ENCODE assay signal across 9 cellular contexts in genomic region chr12:118356809-118357326, GRCh38. TPM values are rescaled to one million over a fixed set of nuclear protein-coding genes. Genes with fewer than 3 reads are reported as not detected.
DNase-seq lines count a peak whose midpoint lies in the region; ATAC-seq, FAIRE-seq and TF ChIP-seq lines count a peak whose summit lies in the region.
"Had no signal": no experiment of that assay in that cellular context is flagged by ENCODE, and none has a peak within 500 bp of the region (broad histone marks: within the 10 kb centered on the region; RNA-seq: fewer than 3 reads in every experiment).

No MANE protein-coding gene starts in this region.

- H3K36me3 Mint-ChIP-seq in progenitor cell of endocrine pancreas (ENCODE audit: insufficient read depth) = peaks cover 3% of the 10 kb centered on the region

- peaks cover 8% of the 10 kb centered on the region for H3K4me1 Mint-ChIP-seq in progenitor cell of endocrine pancreas (ENCODE audit: low read depth)

- H3K9me3 ChIP-seq in esophagus muscularis mucosa (no peaks in the 10 kb centered on the region), sigmoid colon (no peaks in the 10 kb centered on the region)

- peaks cover 11 to 23% (median 20%) of the 10 kb centered on the region in 4 donors for H3K4me1 ChIP-seq in esophagus muscularis mucosa
- peaks cover 0 to 30% (median 17%) of the 10 kb centered on the region in 4 donors for H3K4me1 ChIP-seq in sigmoid colon

- H3K9me3 Mint-ChIP-seq in progenitor cell of endocrine pancreas (ENCODE audit: low read depth) = peaks cover 4% of the 10 kb centered on the region

- H3K27ac Mint-ChIP-seq in progenitor cell of endocrine pancreas = no peak overlapping the region

- H3K27me3 ChIP-seq in esophagus muscularis mucosa (no peaks in the 10 kb centered on the region), sigmoid colon (no peaks in the 10 kb centered on the region)

- ATAC-seq in HG02840 (IDR thresholded peaks at IDR 0.05; ENCODE audit: low FRiP score, unreplicated experiment) = no peak

- no peak for TF ChIP-seq CTCF in esophagus muscularis mucosa (IDR thresholded peaks at IDR 0.05)
- no peak for TF ChIP-seq CTCF in sigmoid colon (IDR thresholded peaks at IDR 0.05)
- TF ChIP-seq CTCF in progenitor cell of endocrine pancreas (IDR thresholded peaks at IDR 0.05; ENCODE audit: unreplicated experiment) = no peak

- intact Hi-C loops in esophagus muscularis mucosa (cut with DNase I) = no loop called here
- intact Hi-C loops in sigmoid colon (cut with DNase I) = no loop called here

- no peaks in the 10 kb centered on the region for H3K36me3 ChIP-seq in esophagus muscularis mucosa
- no peaks in the 10 kb centered on the region for H3K36me3 ChIP-seq in sigmoid colon

- peak; percentile 11 for DNase-seq in activated naive CD4-positive, alpha-beta T cell treated with Interleukin-2 at 50 U/mL for 16 hours
- DNase-seq in activated naive CD4-positive, alpha-beta T cell (lab: John Stamatoyannopoulos, UW) = no peak
- peak; percentile 40 for DNase-seq in RCC 7860 (ENCODE audit: low spot score)
- DNase-seq in esophagus muscularis mucosa (ENCODE audit: extremely low spot score) = no peak
- no peak for DNase-seq in sigmoid colon
- no peak for DNase-seq in progenitor cell of endocrine pancreas (ENCODE audit: low spot score, unreplicated experiment)
- DNase-seq in stimulated activated naive CD4-positive, alpha-beta T cell (lab: John Stamatoyannopoulos, UW) = no peak

- TF ChIP-seq EP300 in esophagus muscularis mucosa (IDR thresholded peaks at IDR 0.05) (no peak), sigmoid colon (IDR thresholded peaks at IDR 0.05) (no peak)

- no peaks in the 10 kb centered on the region for H3K27me3 Mint-ChIP-seq in progenitor cell of endocrine pancreas

- no peak overlapping the region for H3K4me3 Mint-ChIP-seq in progenitor cell of endocrine pancreas (ENCODE audit: low read depth)

- H3K27ac ChIP-seq in esophagus muscularis mucosa (replicated peaks in 1 of 4) (peak overlapping the region; percentile 66 to 75 (median 72)), sigmoid colon (peak overlapping the region; percentile 28 to 79 (median 64))

- 13% methylated on average over 2 of the region's 2 CpGs for WGBS in esophagus muscularis mucosa
- 9 to 16% methylated on average over 2 of the region's 2 CpGs for WGBS in sigmoid colon, 2 donors

- no peak overlapping the region for H3K4me3 ChIP-seq in esophagus muscularis mucosa
- H3K4me3 ChIP-seq in sigmoid colon = no peak overlapping the region

- no peak for FAIRE-seq in RCC 7860 (lab: Jason Lieb, UNC)
- FAIRE-seq: colon had no signal

- TF ChIP-seq POLR2A in esophagus muscularis mucosa (IDR thresholded peaks at IDR 0.05; ENCODE audit: low read depth) (no peak), sigmoid colon (IDR thresholded peaks at IDR 0.05) (no peak)

RNA-seq across cellular contexts. Expression of gene TAOK3, which starts 15.8 kb away (rescaled TPM):
- 10 to 100 TPM; 34.6 to 44.9 (median 39.6) TPM for total RNA-seq in esophagus muscularis mucosa
- total RNA-seq in sigmoid colon = 10 to 100 TPM; 18.9 to 66.2 (median 31.6) TPM
- 10 to 100 TPM; 23.4 to 31.0 (median 29.4) TPM for polyA plus RNA-seq in sigmoid colon
- 10.8 and 14.7 TPM in 2 replicates for total RNA-seq in progenitor cell of endocrine pancreas

RNA-seq across cellular contexts. Expression of gene SUDS3, which starts 19.5 kb away (rescaled TPM):
- total RNA-seq in esophagus muscularis mucosa = 10 to 100 TPM; 34.5 to 76.0 (median 62.7) TPM
- 10 to 100 TPM; 54.2 to 80.3 (median 69.0) TPM for total RNA-seq in sigmoid colon
- polyA plus RNA-seq in sigmoid colon = 10 to 100 TPM; 15.6 to 22.9 (median 21.0) TPM
- 57.8 and 62.2 TPM in 2 replicates for total RNA-seq in progenitor cell of endocrine pancreas

Comparison
In these comparisons a context has a peak if more than half of its experiments do, and no peak if none do; other contexts are left out.
1. DNase-seq: peak in activated naive CD4-positive, alpha-beta T cell treated with Interleukin-2 at 50 U/mL for 16 hours (single experiment) and RCC 7860 (single experiment); none in activated naive CD4-positive, alpha-beta T cell (0 of 4), esophagus muscularis mucosa (single experiment), sigmoid colon (single experiment), progenitor cell of endocrine pancreas (single experiment) and stimulated activated naive CD4-positive, alpha-beta T cell (0 of 6).